ENCODE assay signal across 21 cellular contexts in the genomic region with DNA sequence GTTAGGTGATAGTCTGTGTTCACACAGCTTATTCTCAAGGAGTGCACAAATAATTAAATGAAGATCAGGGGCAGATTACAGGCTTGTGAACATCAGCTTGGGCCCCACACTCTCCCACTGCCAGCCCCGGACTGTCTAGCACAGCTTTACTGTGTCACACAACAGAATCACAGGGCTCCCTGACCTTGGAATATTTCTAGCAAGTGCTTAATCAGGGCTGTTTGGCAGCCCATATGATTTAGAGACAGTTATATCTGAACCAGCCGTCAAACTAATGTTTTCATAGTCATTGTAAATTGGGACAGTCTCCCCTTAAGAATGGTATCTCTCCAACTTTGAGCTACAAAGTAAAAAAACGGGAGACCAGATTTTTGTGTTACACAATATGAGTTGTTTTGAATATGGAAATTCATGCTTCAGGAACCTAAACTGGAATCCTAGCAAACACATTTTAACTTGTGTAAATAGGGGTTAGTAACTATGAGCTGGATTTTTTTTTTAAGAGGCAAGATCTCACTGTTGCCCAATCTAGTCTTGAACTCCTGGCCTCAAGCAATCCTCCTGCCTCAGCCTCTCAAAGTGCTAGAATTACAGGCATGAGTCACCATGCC.
DNase-seq lines count a peak whose midpoint lies in the region; ATAC-seq, FAIRE-seq and TF ChIP-seq lines count a peak whose summit lies in the region.
"Had no signal": no experiment of that assay in that cellular context is flagged by ENCODE, and none has a peak within 500 bp of the region (broad histone marks: within the 10 kb centered on the region; RNA-seq: fewer than 3 reads in every experiment).

No MANE protein-coding gene starts in this region.

- dilution Hi-C loops in mammary epithelial cell (cut with HindIII; ENCODE audit: low sequenced_read_pairs): no loop called here

- H3K27ac ChIP-seq in mammary epithelial cell (ENCODE audit: insufficient read depth, low read depth, low read length) (no peak overlapping the region), hepatocyte (peak overlapping the region; percentile 2), testis (no peak overlapping the region)
- H3K27ac ChIP-seq: epithelial cell of prostate, psoas muscle, vagina had no signal

- H3K79me2 ChIP-seq in mammary epithelial cell (ENCODE audit: insufficient read depth, low read length) (no peaks in the 10 kb centered on the region), hepatocyte (no peaks in the 10 kb centered on the region)

- H3K4me1 ChIP-seq in mammary epithelial cell (ENCODE audit: insufficient read depth, low read length) (no peaks in the 10 kb centered on the region), hepatocyte (ENCODE audit: insufficient read depth) (no peaks in the 10 kb centered on the region), testis (no peaks in the 10 kb centered on the region)
- H3K4me1 ChIP-seq: psoas muscle had no signal

- TF ChIP-seq CTCF in MCF 10A (IDR thresholded peaks at IDR 0.05; ENCODE audit: unreplicated experiment) (no peak), mammary epithelial cell (conservative IDR thresholded peaks at IDR 0.05 in 1 of 2, IDR thresholded peaks at IDR 0.05 in 1 of 2; ENCODE audit: extremely low read depth in 1 of 2, insufficient read depth in 1 of 2, low read depth in 1 of 2, low read length in 2 of 2) (no peak), bronchial epithelial cell (IDR thresholded peaks at IDR 0.05; ENCODE audit: insufficient read depth, low read length, severe bottlenecking) (no peak), hepatocyte (IDR thresholded peaks at IDR 0.05; ENCODE audit: poor library complexity) (no peak), testis (IDR thresholded peaks at IDR 0.05) (no peak), natural killer cell (IDR thresholded peaks at IDR 0.05) (no peak)

- H2AFZ ChIP-seq in mammary epithelial cell (ENCODE audit: low read depth, low read length) (no peak overlapping the region), hepatocyte (no peak overlapping the region)

- H3K9ac ChIP-seq in mammary epithelial cell (ENCODE audit: insufficient read depth, low read length): no peak overlapping the region

- H3K27me3 ChIP-seq in mammary epithelial cell (ENCODE audit: insufficient read depth, low read length) (no peaks in the 10 kb centered on the region), bronchial epithelial cell (ENCODE audit: control insufficient read depth, insufficient read depth, low read length) (no peaks in the 10 kb centered on the region), hepatocyte (no peaks in the 10 kb centered on the region), testis (no peaks in the 10 kb centered on the region)
- H3K27me3 ChIP-seq: vagina had no signal

- in situ Hi-C loops in mammary epithelial cell (cut with MboI; ENCODE audit: low sequenced_read_pairs in 2 of 2): no loop called here

- BruUV-seq in MCF 10A (replicated peaks; lab: Mats Ljungman, UMichigan) (no TSS peak), mammary epithelial cell (replicated peaks; lab: Mats Ljungman, UMichigan) (no TSS peak)

- CTCF ChIA-PET in MCF 10A (lab: Yijun Ruan, JAX): interaction anchor here (0.6 kb wide), 1 partner anchor 273 kb away, joined by 3 read pairs; no protein-coding TSS in a partner anchor
- CTCF ChIA-PET in mammary epithelial cell (lab: Charles Lee; ENCODE audit: low non-redundant PET): no interaction called here

- H3K27me3 Mint-ChIP-seq in MCF 10A (ENCODE audit: insufficient read depth, unreplicated experiment): no peaks in the 10 kb centered on the region
- H3K27me3 Mint-ChIP-seq in natural killer cell (ENCODE audit: low read depth in 2 of 2): no peaks in the 10 kb centered on the region
- H3K27me3 Mint-ChIP-seq: CD4-positive, alpha-beta T cell; T-helper 17 cell had no signal

- DNase-seq in MCF 10A (ENCODE audit: unreplicated experiment) (peak; percentile 63), mammary epithelial cell (no peak), bronchial epithelial cell (ENCODE audit: low read depth) (peak; percentile 59), hepatocyte (ENCODE audit: low spot score) (no peak), testis (peak; percentile 32), cerebellum (ENCODE audit: low spot score) (no peak), natural killer cell (no peak), GDM1 (lab: John Stamatoyannopoulos, UW) (no peak)
- DNase-seq: CD4-positive, alpha-beta T cell; cortex of kidney; hippocampal formation; left colon; NCI-H2081 treated with DMSO at 0.1 percent for 48 hours; NCI-H82; psoas muscle; stimulated activated naive CD8-positive, alpha-beta T cell treated with anti-CD3 and anti-CD28 coated beads, Interleukin-15, Interleukin-2, amounts not matched to agents 100 U/mL and 50 U/mL, for 24 hours; T-helper 17 cell had no signal

- H4K20me1 ChIP-seq in mammary epithelial cell (ENCODE audit: insufficient read depth, low read length): no peaks in the 10 kb centered on the region
- H4K20me1 ChIP-seq in hepatocyte (ENCODE audit: insufficient read depth, poor library complexity, severe bottlenecking): no peaks in the 10 kb centered on the region

- FAIRE-seq in bronchial epithelial cell (lab: Jason Lieb, UNC): no peak
- FAIRE-seq: A204.1, astrocyte had no signal

- H3K27ac Mint-ChIP-seq in MCF 10A (ENCODE audit: low read depth, unreplicated experiment) (no peak overlapping the region), natural killer cell (no peak overlapping the region)
- H3K27ac Mint-ChIP-seq: CD4-positive, alpha-beta T cell; T-helper 17 cell had no signal

- H3K9me3 ChIP-seq in mammary epithelial cell (replicated peaks; ENCODE audit: insufficient read depth, low read length) (no peaks in the 10 kb centered on the region), hepatocyte (ENCODE audit: low read depth) (no peaks in the 10 kb centered on the region), testis (no peaks in the 10 kb centered on the region)
- H3K9me3 ChIP-seq: psoas muscle, vagina had no signal

- no peak overlapping the region for H3K4me3 ChIP-seq in mammary epithelial cell (replicated peaks in 1 of 3; ENCODE audit: insufficient read depth in 1 of 3, low read depth in 2 of 3, low read length in 3 of 3)
- H3K4me3 ChIP-seq in bronchial epithelial cell (ENCODE audit: low read depth, low read length): no peak overlapping the region
- no peak overlapping the region for H3K4me3 ChIP-seq in hepatocyte
- H3K4me3 ChIP-seq in testis: no peak overlapping the region
- H3K4me3 ChIP-seq: psoas muscle, vagina had no signal

- H3K4me2 ChIP-seq in mammary epithelial cell (ENCODE audit: insufficient read depth, low read depth, low read length): no peak overlapping the region
- no peak overlapping the region for H3K4me2 ChIP-seq in hepatocyte

- no peak for TF ChIP-seq POLR2A in testis (IDR thresholded peaks at IDR 0.05)

- POLR2A ChIA-PET in MCF 10A (lab: Yijun Ruan, JAX): interaction anchor here (0.8 to 1.0 kb wide), 2 partner anchors 9 to 56 kb away, joined by 3 to 4 read pairs; no protein-coding TSS in a partner anchor

- no peaks in the 10 kb centered on the region for H3K4me1 Mint-ChIP-seq in MCF 10A (ENCODE audit: insufficient read depth, unreplicated experiment)
- no peaks in the 10 kb centered on the region for H3K4me1 Mint-ChIP-seq in natural killer cell
- H3K4me1 Mint-ChIP-seq: T-helper 17 cell had no signal

- intact Hi-C loops in MCF 10A (cut with micrococcal nuclease): no loop called here
- intact Hi-C loops in mammary epithelial cell (cut with micrococcal nuclease): no loop called here
- intact Hi-C loops in testis (cut with DNase I; ENCODE audit: low total_unique reads): no loop called here
- intact Hi-C loops in natural killer cell (cut with micrococcal nuclease): no loop called here

- 90% methylated on average over 3 of the region's 3 CpGs for WGBS in mammary epithelial cell (ENCODE audit: low coverage, missing lambda C conversion rate)
- 54% methylated on average over 3 of the region's 3 CpGs for WGBS in hepatocyte (ENCODE audit: low lambda C conversion rate, missing lambda C conversion rate)
- 40 to 44% methylated on average over 3 of the region's 3 CpGs for WGBS in testis, 2 donors

- H3K36me3 ChIP-seq in mammary epithelial cell (ENCODE audit: insufficient read depth, low read length) (no peaks in the 10 kb centered on the region), bronchial epithelial cell (ENCODE audit: control insufficient read depth, insufficient read depth, low read length) (no peaks in the 10 kb centered on the region), hepatocyte (replicated peaks; ENCODE audit: insufficient read depth, low read depth) (no peaks in the 10 kb centered on the region), testis (ENCODE audit: low read depth, missing control alignments) (no peaks in the 10 kb centered on the region)
- H3K36me3 ChIP-seq: vagina had no signal

- H3K36me3 Mint-ChIP-seq in MCF 10A (ENCODE audit: insufficient read depth, unreplicated experiment): no peaks in the 10 kb centered on the region
- H3K36me3 Mint-ChIP-seq in natural killer cell: no peaks in the 10 kb centered on the region

- H3K4me3 Mint-ChIP-seq in MCF 10A (ENCODE audit: unreplicated experiment): no peak overlapping the region
- no peak overlapping the region for H3K4me3 Mint-ChIP-seq in natural killer cell
- H3K4me3 Mint-ChIP-seq: CD4-positive, alpha-beta T cell; T-helper 17 cell had no signal

- H3K9me3 Mint-ChIP-seq in MCF 10A (ENCODE audit: unreplicated experiment) (no peaks in the 10 kb centered on the region), natural killer cell (no peaks in the 10 kb centered on the region)

- ATAC-seq in natural killer cell: no peak
- ATAC-seq: left colon; psoas muscle; stimulated activated naive CD8-positive, alpha-beta T cell treated with anti-CD3 and anti-CD28 coated beads, Interleukin-15, Interleukin-2, amounts not matched to agents 100 U/mL and 50 U/mL, for 24 hours; T-helper 17 cell had no signal

- no peaks in the 10 kb centered on the region for H3K9me2 ChIP-seq in hepatocyte (replicated peaks; ENCODE audit: insufficient read depth)

Comparison
In these comparisons a context has a peak if more than half of its experiments do, and no peak if none do; other contexts are left out.
1. DNase-seq: peak in MCF 10A (single experiment), bronchial epithelial cell (single experiment) and testis (single experiment); none in mammary epithelial cell (single experiment), hepatocyte (single experiment), cerebellum (single experiment), natural killer cell (single experiment) and GDM1 (single experiment).